In the genomic region with DNA sequence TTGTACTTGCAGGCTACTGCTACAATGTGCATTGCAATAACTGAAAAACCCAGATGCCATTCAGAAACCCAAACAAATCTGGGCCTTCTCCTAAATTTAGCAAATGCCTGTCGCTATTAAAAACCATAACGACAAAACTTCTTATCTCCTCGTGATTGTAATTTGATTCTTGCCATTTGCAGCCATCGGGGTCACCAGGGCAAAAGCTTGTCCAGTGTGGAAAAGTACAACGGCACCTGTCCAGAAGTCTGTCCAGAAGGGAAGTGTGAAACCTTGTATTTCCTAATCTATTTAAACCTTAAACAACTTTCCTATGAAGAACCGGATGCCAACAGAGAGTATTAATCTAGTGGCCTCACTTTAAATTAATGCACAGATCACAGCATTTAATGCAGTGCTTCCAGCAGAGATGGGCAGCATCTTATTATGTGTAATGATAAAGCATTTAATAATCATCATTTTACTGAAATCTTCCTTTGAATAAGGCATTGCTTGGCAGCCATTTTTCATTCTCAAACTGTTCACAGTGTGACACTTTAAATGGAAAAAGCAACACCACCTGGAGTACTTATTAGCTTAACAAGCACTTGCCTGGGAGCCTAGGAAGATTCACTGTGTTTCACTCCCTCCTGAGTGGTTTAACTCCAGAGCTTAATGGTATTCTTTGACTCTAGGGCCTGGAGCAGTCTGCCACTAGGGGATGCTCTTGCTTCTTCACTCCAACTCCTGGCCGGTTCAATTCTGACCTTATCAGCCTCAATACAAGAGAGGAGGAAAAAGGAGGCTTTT, we compare ENCODE assay signal across 8 cellular contexts. TPM values are rescaled to one million over a fixed set of nuclear protein-coding genes. Genes with fewer than 3 reads are reported as not detected.
DNase-seq lines count a peak whose midpoint lies in the region; ATAC-seq, FAIRE-seq and TF ChIP-seq lines count a peak whose summit lies in the region.

No MANE protein-coding gene starts in this region.

- TF ChIP-seq POLR2A in adrenal gland (IDR thresholded peaks at IDR 0.05), result no peak

- H3K4me3 ChIP-seq in adrenal gland (no peak overlapping the region), small intestine (ENCODE audit: low read depth in 1 of 2, low read length in 2 of 2) (no peak overlapping the region)

- no peaks in the 10 kb centered on the region for H3K9me3 ChIP-seq in adrenal gland (replicated peaks in 1 of 3)
- no peaks in the 10 kb centered on the region for H3K9me3 ChIP-seq in small intestine (ENCODE audit: control insufficient read depth, low read depth)

- WGBS in adrenal gland, 4 donors, result 19 to 26% (median 25%) methylated on average over 7 of the region's 7 CpGs
- WGBS in small intestine, 3 donors, result 51 to 57% (median 55%) methylated on average over 7 of the region's 7 CpGs

- H3K4me1 ChIP-seq in adrenal gland (replicated peaks in 1 of 2) (peaks cover 34 to 36% of the 10 kb centered on the region in 2 donors), small intestine (ENCODE audit: control insufficient read depth in 2 of 2, insufficient read depth in 1 of 2, low read depth in 1 of 2, low read length in 1 of 2) (no peaks in the 10 kb centered on the region)

- peak; percentile 96 to 99 (median 98) for TF ChIP-seq CTCF in adrenal gland (IDR thresholded peaks at IDR 0.05)

- no peaks in the 10 kb centered on the region for H3K36me3 ChIP-seq in adrenal gland (replicated peaks in 1 of 2)
- H3K36me3 ChIP-seq in small intestine (ENCODE audit: control insufficient read depth in 2 of 2, insufficient read depth in 2 of 2, low read length in 2 of 2), result no peaks in the 10 kb centered on the region

- intact Hi-C loops in adrenal gland (cut with DNase I), result loop anchor here in 1 of 2 donors (10.0 kb wide), 1 partner anchor 610 kb away; the partner anchor contains the start of gene PLCXD3

- no peak for FAIRE-seq in small intestine (lab: Jason Lieb, UNC)

- H3K27ac ChIP-seq in adrenal gland, result peak overlapping the region; percentile 45 to 84 (median 83)
- H3K27ac ChIP-seq in small intestine (ENCODE audit: low read depth in 1 of 2, low read length in 1 of 2), result no peak overlapping the region

- no peaks in the 10 kb centered on the region for H3K27me3 ChIP-seq in adrenal gland
- H3K27me3 ChIP-seq in small intestine (ENCODE audit: control insufficient read depth in 2 of 2, insufficient read depth in 2 of 2, low read length in 2 of 2), result no peaks in the 10 kb centered on the region

- DNase-seq in EL (peak; percentile 71), NCI-H748 (lab: John Stamatoyannopoulos, UW; ENCODE audit: unreplicated experiment) (peak; percentile 89), adrenal gland (peak; percentile 75 to 94 (median 85)), hepatic stellate cell (ENCODE audit: low spot score) (peak; percentile 52), small intestine (peak; percentile 84), mesenteric fat pad (ENCODE audit: low spot score) (no peak)

- ATAC-seq in GM19455 (IDR thresholded peaks at IDR 0.05; ENCODE audit: unreplicated experiment) (peak; percentile 79), HG03469 (IDR thresholded peaks at IDR 0.05; ENCODE audit: unreplicated experiment) (peak; percentile 80)

RNA-seq across cellular contexts. Expression of gene C7, which starts 4.9 kb away (rescaled TPM):
- 1,000 to 10,000 TPM in 7 of 8 donors, 100 to 1,000 TPM in 1; 961 to 4,123 (median 2,189) TPM for total RNA-seq in adrenal gland
- 1,000 to 10,000 TPM in 1 of 3 donors, 100 to 1,000 TPM in 2; 442 to 1,201 (median 740) TPM for polyA plus RNA-seq in adrenal gland
- polyA plus RNA-seq in small intestine, result 100 to 1,000 TPM in 1 of 3 donors, 1 to 10 TPM in 2; 1.1 to 111 (median 6.2) TPM
- 326 TPM for total RNA-seq in mesenteric fat pad

Comparison
In these comparisons a context has a peak if more than half of its experiments do, and no peak if none do; other contexts are left out.
1. H3K27ac ChIP-seq: peak in adrenal gland (5 of 5); none in small intestine (0 of 2).